In genomic region chr15:74540135-74540760, GRCh38 we compare ENCODE assay signal across 8 cellular contexts. TPM values are rescaled to one million over a fixed set of nuclear protein-coding genes. Genes with fewer than 3 reads are reported as not detected.
DNase-seq lines count a peak whose midpoint lies in the region; ATAC-seq, FAIRE-seq and TF ChIP-seq lines count a peak whose summit lies in the region.

No MANE protein-coding gene starts in this region.

- H3K9me3 ChIP-seq in A549 (no peaks in the 10 kb centered on the region), mucosa of stomach (ENCODE audit: control insufficient read depth, low read length) (no peaks in the 10 kb centered on the region)

- TF ChIP-seq EP300 in A549 (IDR thresholded peaks at IDR 0.05), result no peak

- peaks cover 1% of the 10 kb centered on the region for H3K36me3 Mint-ChIP-seq in chondrocyte (ENCODE audit: low read depth)

- no peaks in the 10 kb centered on the region for H3K36me3 ChIP-seq in mucosa of stomach (ENCODE audit: control insufficient read depth, insufficient read depth, low read length)

- no peak for TF ChIP-seq POLR2A in A549 (IDR thresholded peaks at IDR 0.05; ENCODE audit: low read length)

- POLR2A ChIA-PET in A549 (lab: Yijun Ruan, JAX), result interaction anchor here (1.0 to 2.6 kb wide), 5 partner anchors 10 to 79 kb away, joined by 3 to 14 read pairs (median 8); partner anchors contain the start of genes CLK3 and UBL7

- H3K27me3 Mint-ChIP-seq in chondrocyte (ENCODE audit: low read depth), result peaks cover 14% of the 10 kb centered on the region

- peak overlapping the region; percentile 74 for H3K4me3 ChIP-seq in A549
- H3K4me3 ChIP-seq in mucosa of stomach (ENCODE audit: low read length), result peak overlapping the region; percentile 78

- no peak for TF ChIP-seq CTCF in A549 (IDR thresholded peaks at IDR 0.05)
- TF ChIP-seq CTCF in chondrocyte (IDR thresholded peaks at IDR 0.05), result no peak
- TF ChIP-seq CTCF in GM13976 (IDR thresholded peaks at IDR 0.05; ENCODE audit: borderline replicate concordance, control extremely low read depth, extremely low read depth, insufficient read depth, missing control alignments), result no peak

- no peaks in the 10 kb centered on the region for H3K9me3 Mint-ChIP-seq in chondrocyte (ENCODE audit: low read depth)

- H3K4me2 ChIP-seq in A549, result peak overlapping the region; percentile 93

- peak overlapping the region; percentile 91 for H3K27ac Mint-ChIP-seq in chondrocyte (ENCODE audit: unreplicated experiment)

- in situ Hi-C loops in GM13976 (cut with MboI; ENCODE audit: low sequenced_read_pairs, unreplicated experiment), result no loop called here

- H3K4me3 Mint-ChIP-seq in chondrocyte (ENCODE audit: unreplicated experiment), result peak overlapping the region; percentile 91

- CTCF ChIA-PET in A549 (lab: Yijun Ruan, JAX), result no interaction called here

- H3K27ac ChIP-seq in A549, result peak overlapping the region; percentile 69 to 82

- DNase-seq in A549 (ENCODE audit: low read depth in 1 of 2, low spot score in 1 of 2) (no peak), NCI-H2227 (lab: John Stamatoyannopoulos, UW; ENCODE audit: unreplicated experiment) (peak; percentile 20), chondrocyte (ENCODE audit: low spot score) (no peak), GM13976 (ENCODE audit: low spot score) (no peak)

- H3K4me1 Mint-ChIP-seq in chondrocyte (ENCODE audit: low read depth), result peaks cover 27% of the 10 kb centered on the region

- FAIRE-seq in A549 (lab: Jason Lieb, UNC), result no peak

- peaks cover 15% of the 10 kb centered on the region for H3K4me1 ChIP-seq in A549
- peaks cover 5% of the 10 kb centered on the region for H3K4me1 ChIP-seq in mucosa of stomach (ENCODE audit: control insufficient read depth, insufficient read depth, low read length)

- H3K9ac ChIP-seq in mucosa of stomach (ENCODE audit: low read length), result peak overlapping the region; percentile 90

- ATAC-seq in A549 (peak in 1 of 2 experiments; percentile 18; a peak in 3 of 6 replicates), GM18517 (IDR thresholded peaks at IDR 0.05; ENCODE audit: unreplicated experiment) (peak; percentile 7), HG02610 (IDR thresholded peaks at IDR 0.05; ENCODE audit: unreplicated experiment) (no peak), GM21737 (IDR thresholded peaks at IDR 0.05; ENCODE audit: unreplicated experiment) (no peak)

- 2% methylated on average over 19 of the region's 19 CpGs for WGBS in A549 (ENCODE audit: missing lambda C conversion rate)

- no peaks in the 10 kb centered on the region for H3K27me3 ChIP-seq in mucosa of stomach (ENCODE audit: control insufficient read depth, insufficient read depth, low read length)

- no peak for TF ChIP-seq RAD21 in A549 (conservative IDR thresholded peaks at IDR 0.05 in 1 of 2, IDR thresholded peaks at IDR 0.05 in 1 of 2)

TF ChIP-seq in A549, 52 proteins besides CTCF, POLR2A, EP300 and RAD21:
- TF ChIP-seq POLR2AphosphoS2 (conservative IDR thresholded peaks at IDR 0.05; ENCODE audit: low read length), result no peak
- TF ChIP-seq ZC3H11A (IDR thresholded peaks at IDR 0.05), result no peak
- no peak for TF ChIP-seq KDM1A (IDR thresholded peaks at IDR 0.05; ENCODE audit: low read depth)
- TF ChIP-seq FOXS1 (CRISPR knock-in tag; IDR thresholded peaks at IDR 0.05), result no peak
- TF ChIP-seq FOSB (CRISPR knock-in tag; IDR thresholded peaks at IDR 0.05), result no peak
- no peak for TF ChIP-seq CEBPB (IDR thresholded peaks at IDR 0.05)
- TF ChIP-seq TFCP2L1 (CRISPR knock-in tag; IDR thresholded peaks at IDR 0.05), result no peak
- no peak for TF ChIP-seq EHF (CRISPR knock-in tag; IDR thresholded peaks at IDR 0.05)
- TF ChIP-seq CBX2 (IDR thresholded peaks at IDR 0.05; ENCODE audit: borderline replicate concordance, low read depth), result no peak
- TF ChIP-seq JUN (IDR thresholded peaks at IDR 0.05), result no peak
- TF ChIP-seq JUNB (IDR thresholded peaks at IDR 0.05), result no peak
- no peak for TF ChIP-seq SMC3 (IDR thresholded peaks at IDR 0.05)
- TF ChIP-seq BHLHE40 (IDR thresholded peaks at IDR 0.05; ENCODE audit: low read depth, low read length), result no peak
- no peak for TF ChIP-seq PBX3 (IDR thresholded peaks at IDR 0.05)
- TF ChIP-seq MAFK (IDR thresholded peaks at IDR 0.05; ENCODE audit: partially characterized antibody), result no peak
- no peak for TF ChIP-seq HOXA7 (CRISPR knock-in tag; IDR thresholded peaks at IDR 0.05)

RNA-seq across cellular contexts. Expression of gene ARID3B, which starts 0.8 kb away (rescaled TPM):
- polyA plus RNA-seq in A549 (2011; rRNA removed) (2.3 and 2.5 TPM in 2 replicates), A549 (2017; fragmentation: RNase III; extraction: RNeasy Plus Mini Kit Qiagen cat#74134 plus additional on column Dnase treatment) (2.1 to 2.6 TPM (median 2.3 TPM) in 3 replicates)
- 2.9 and 3.5 TPM in 2 replicates for polyA plus RNA-seq in A549 (2012; cell fraction: cytosol; rRNA removed)
- polyA plus RNA-seq in A549 (2012; cell fraction: nucleus; rRNA removed), result 9.9 and 11.5 TPM in 2 replicates
- polyA minus RNA-seq in A549 (2011; rRNA and poly(A)+ RNA removed), result 5.6 and 5.9 TPM in 2 replicates
- total RNA-seq in chondrocyte, result 1.8 to 2.6 TPM (median 2.5 TPM) in 3 replicates
